8 cellular contexts compared by ENCODE assay signal in the genomic region with DNA sequence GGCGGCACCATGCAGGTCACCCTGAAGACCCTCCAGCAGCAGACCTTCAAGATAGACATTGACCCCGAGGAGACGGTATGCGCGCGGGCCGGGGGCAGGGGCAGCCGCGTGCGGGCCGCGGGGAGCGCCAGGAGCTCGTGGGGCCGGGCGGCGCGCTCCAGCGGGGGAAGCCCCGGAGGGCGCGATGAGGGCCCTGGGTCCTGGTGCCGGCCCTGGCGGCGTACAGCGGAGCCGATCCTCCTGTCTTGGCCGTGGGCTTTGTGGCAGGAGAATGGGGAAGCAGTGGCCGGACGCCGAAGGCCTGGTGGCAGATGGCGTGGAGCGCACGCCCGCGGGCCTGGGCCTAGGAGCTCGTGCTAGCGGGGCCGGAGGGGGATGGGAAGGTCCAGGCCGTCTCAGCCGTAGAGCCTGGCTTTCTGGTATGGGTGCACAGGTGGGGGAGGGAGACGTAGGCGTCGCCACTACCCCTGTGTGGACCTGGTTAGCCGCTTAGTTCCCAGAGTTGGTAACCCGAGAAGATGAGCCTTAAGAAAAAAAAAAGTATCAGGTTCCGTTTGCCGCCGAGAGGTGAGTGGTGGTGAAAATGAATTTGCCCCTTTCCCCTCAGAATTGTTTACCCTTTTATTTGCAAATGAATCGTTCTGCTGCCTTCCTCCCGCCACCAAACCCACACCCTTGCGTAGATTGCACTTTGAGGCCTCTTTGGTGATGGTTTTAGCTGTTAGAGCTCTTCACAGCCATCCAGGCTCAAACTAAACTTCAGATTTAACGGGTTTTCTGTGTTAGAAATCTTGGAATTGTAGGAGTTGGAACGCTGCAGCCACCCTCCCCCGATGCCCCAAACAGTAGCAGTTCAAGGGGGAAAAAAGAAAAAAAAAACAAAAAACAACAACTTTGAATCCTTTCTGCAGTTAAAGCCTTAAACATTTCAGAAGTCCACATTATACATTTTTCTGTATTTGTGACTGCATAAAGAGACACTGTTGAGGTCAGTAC. TPM values are rescaled to one million over a fixed set of nuclear protein-coding genes. Genes with fewer than 3 reads are reported as not detected.
DNase-seq lines count a peak whose midpoint lies in the region; ATAC-seq and TF ChIP-seq lines count a peak whose summit lies in the region.

No MANE protein-coding gene starts in this region.

- ATAC-seq in GM21515 (IDR thresholded peaks at IDR 0.05; ENCODE audit: unreplicated experiment): peak; percentile 39

- H3K27me3 ChIP-seq in HUES6 (ENCODE audit: control insufficient read depth, insufficient read depth, low read length) (no peaks in the 10 kb centered on the region), Peyer's patch (no peaks in the 10 kb centered on the region), neural cell (ENCODE audit: insufficient read depth, low read depth, low read length) (no peaks in the 10 kb centered on the region), stomach (no peaks in the 10 kb centered on the region)

- H3K4me3 ChIP-seq in HUES6 (ENCODE audit: low read depth, low read length) (peak overlapping the region; percentile 92), Peyer's patch (peak overlapping the region; percentile 89 to 100 (median 98)), fibroblast of villous mesenchyme (ENCODE audit: low read depth, low read length) (peak overlapping the region; percentile 94), neural cell (ENCODE audit: low read length) (peak overlapping the region; percentile 92), stomach (peak overlapping the region; percentile 78 to 99 (median 94))

- no peaks in the 10 kb centered on the region for H3K9me2 ChIP-seq in neural cell (ENCODE audit: insufficient read depth, low read length)

- H3K4me2 ChIP-seq in neural cell (ENCODE audit: low read length): peak overlapping the region; percentile 87

- H3K9ac ChIP-seq in HUES6 (ENCODE audit: low read length): peak overlapping the region; percentile 99
- peak overlapping the region; percentile 94 for H3K9ac ChIP-seq in neural cell (ENCODE audit: low read length)

- TF ChIP-seq POLR2A in Peyer's patch (IDR thresholded peaks at IDR 0.05) (no peak), stomach (IDR thresholded peaks at IDR 0.05) (no peak)

- DNase-seq in DMS153 (lab: John Stamatoyannopoulos, UW) (peak; percentile 43), Peyer's patch (peak; percentile 69 to 88 (median 81)), fibroblast of villous mesenchyme (ENCODE audit: low read depth) (peak; percentile 71), stomach (peak; percentile 76)
- peak; percentile 44 for DNase-seq in activated T-helper 9 cell treated with anti-CD3 and anti-CD28 coated beads, Interleukin-2, amount 50 U/mL, for 16 hours (ENCODE audit: low read depth)

- WGBS in stomach, 5 donors: 0 to 1% (median 0%) methylated on average over 45 to 55 of the region's 55 CpGs

- H3K9me3 ChIP-seq in HUES6 (ENCODE audit: control insufficient read depth, insufficient read depth, low read depth, low read length) (no peaks in the 10 kb centered on the region), Peyer's patch (no peaks in the 10 kb centered on the region), neural cell (ENCODE audit: low read length) (no peaks in the 10 kb centered on the region), stomach (no peaks in the 10 kb centered on the region)

- no peak for TF ChIP-seq EP300 in neural cell (conservative IDR thresholded peaks at IDR 0.05; ENCODE audit: poor library complexity, severe bottlenecking)
- no peak for TF ChIP-seq EP300 in stomach (IDR thresholded peaks at IDR 0.05)

- TF ChIP-seq CTCF in Peyer's patch (IDR thresholded peaks at IDR 0.05) (no peak), fibroblast of villous mesenchyme (IDR thresholded peaks at IDR 0.05; ENCODE audit: insufficient read depth, low read depth, low read length) (no peak), neural cell (IDR thresholded peaks at IDR 0.05; ENCODE audit: poor library complexity, severe bottlenecking) (no peak), stomach (IDR thresholded peaks at IDR 0.05) (no peak)

- H3K36me3 ChIP-seq in HUES6 (ENCODE audit: control insufficient read depth, insufficient read depth, low read length): no peaks in the 10 kb centered on the region
- H3K36me3 ChIP-seq in Peyer's patch: no peaks in the 10 kb centered on the region
- H3K36me3 ChIP-seq in neural cell (ENCODE audit: insufficient read depth, low read length): no peaks in the 10 kb centered on the region
- no peaks in the 10 kb centered on the region for H3K36me3 ChIP-seq in stomach

- H2AFZ ChIP-seq in neural cell (ENCODE audit: low read depth, low read length): peak overlapping the region; percentile 51

- intact Hi-C loops in stomach (cut with DNase I; ENCODE audit: low total_unique reads): no loop called here

- TF ChIP-seq RAD21 in neural cell (conservative IDR thresholded peaks at IDR 0.05): no peak

- H3K27ac ChIP-seq in HUES6 (ENCODE audit: low read depth, low read length) (peak overlapping the region; percentile 97), Peyer's patch (peak overlapping the region; percentile 96 to 99 (median 99)), neural cell (ENCODE audit: low read length) (peak overlapping the region; percentile 91), stomach (peak overlapping the region; percentile 96 to 100 (median 99))

- H3K4me1 ChIP-seq in HUES6 (ENCODE audit: control insufficient read depth, insufficient read depth, low read length): peaks cover 18% of the 10 kb centered on the region
- peaks cover 0 to 37% (median 8%) of the 10 kb centered on the region in 4 donors for H3K4me1 ChIP-seq in Peyer's patch
- H3K4me1 ChIP-seq in stomach: peaks cover 28 to 56% (median 46%) of the 10 kb centered on the region in 4 donors

- H3F3A ChIP-seq in neural cell (ENCODE audit: insufficient read depth, low read length, poor library complexity, severe bottlenecking): no peaks in the 10 kb centered on the region

- peaks cover 11% of the 10 kb centered on the region for H4K20me1 ChIP-seq in neural cell (ENCODE audit: insufficient read depth)

- H3K79me2 ChIP-seq in neural cell (replicated peaks; ENCODE audit: insufficient read depth, low read length): peaks cover 53% of the 10 kb centered on the region

TF ChIP-seq in neural cell, 6 proteins besides CTCF, POLR2A, EP300 and RAD21:
- TF ChIP-seq MXI1 (conservative IDR thresholded peaks at IDR 0.05; ENCODE audit: poor library complexity, severe bottlenecking) (peak; percentile 53), SMC3 (conservative IDR thresholded peaks at IDR 0.05; ENCODE audit: poor library complexity) (peak; percentile 16), TAF1 (IDR thresholded peaks at IDR 0.05; ENCODE audit: low read depth) (no peak)
- TF ChIP-seq, protein P1, sequence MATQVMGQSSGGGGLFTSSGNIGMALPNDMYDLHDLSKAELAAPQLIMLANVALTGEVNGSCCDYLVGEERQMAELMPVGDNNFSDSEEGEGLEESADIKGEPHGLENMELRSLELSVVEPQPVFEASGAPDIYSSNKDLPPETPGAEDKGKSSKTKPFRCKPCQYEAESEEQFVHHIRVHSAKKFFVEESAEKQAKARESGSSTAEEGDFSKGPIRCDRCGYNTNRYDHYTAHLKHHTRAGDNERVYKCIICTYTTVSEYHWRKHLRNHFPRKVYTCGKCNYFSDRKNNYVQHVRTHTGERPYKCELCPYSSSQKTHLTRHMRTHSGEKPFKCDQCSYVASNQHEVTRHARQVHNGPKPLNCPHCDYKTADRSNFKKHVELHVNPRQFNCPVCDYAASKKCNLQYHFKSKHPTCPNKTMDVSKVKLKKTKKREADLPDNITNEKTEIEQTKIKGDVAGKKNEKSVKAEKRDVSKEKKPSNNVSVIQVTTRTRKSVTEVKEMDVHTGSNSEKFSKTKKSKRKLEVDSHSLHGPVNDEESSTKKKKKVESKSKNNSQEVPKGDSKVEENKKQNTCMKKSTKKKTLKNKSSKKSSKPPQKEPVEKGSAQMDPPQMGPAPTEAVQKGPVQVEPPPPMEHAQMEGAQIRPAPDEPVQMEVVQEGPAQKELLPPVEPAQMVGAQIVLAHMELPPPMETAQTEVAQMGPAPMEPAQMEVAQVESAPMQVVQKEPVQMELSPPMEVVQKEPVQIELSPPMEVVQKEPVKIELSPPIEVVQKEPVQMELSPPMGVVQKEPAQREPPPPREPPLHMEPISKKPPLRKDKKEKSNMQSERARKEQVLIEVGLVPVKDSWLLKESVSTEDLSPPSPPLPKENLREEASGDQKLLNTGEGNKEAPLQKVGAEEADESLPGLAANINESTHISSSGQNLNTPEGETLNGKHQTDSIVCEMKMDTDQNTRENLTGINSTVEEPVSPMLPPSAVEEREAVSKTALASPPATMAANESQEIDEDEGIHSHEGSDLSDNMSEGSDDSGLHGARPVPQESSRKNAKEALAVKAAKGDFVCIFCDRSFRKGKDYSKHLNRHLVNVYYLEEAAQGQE (IDR thresholded peaks at IDR 0.05; ENCODE audit: borderline replicate concordance): no peak

RNA-seq across cellular contexts. Expression of a gene that starts 0.8 kb away (rescaled TPM):
- total RNA-seq in Peyer's patch: 10 to 100 TPM; 45.7 to 57.4 (median 50.5) TPM
- total RNA-seq in fibroblast of villous mesenchyme: 184 and 375 TPM in 2 replicates
- polyA plus RNA-seq in neural cell: 97.3 and 109 TPM in 2 replicates
- 103 and 107 TPM in 2 replicates for polyA minus RNA-seq in neural cell
- 10 to 100 TPM; 19.3 to 86.8 (median 61.4) TPM for total RNA-seq in stomach
- polyA plus RNA-seq in stomach: 10 to 100 TPM; 35.1 to 50.7 (median 39.7) TPM

Comparison
In these comparisons a context has a peak if more than half of its experiments do, and no peak if none do; other contexts are left out.
1. Peak in every context shown above with its lines: DNase-seq, ATAC-seq, H3K4me3 ChIP-seq and H3K27ac ChIP-seq.